10 cellular contexts compared by ENCODE assay signal in genomic region chr5:154478224-154478565, GRCh38. TPM values are rescaled to one million over a fixed set of nuclear protein-coding genes. Genes with fewer than 3 reads are reported as not detected.
DNase-seq lines count a peak whose midpoint lies in the region; ATAC-seq and TF ChIP-seq lines count a peak whose summit lies in the region.
"Had no signal": no experiment of that assay in that cellular context is flagged by ENCODE, and none has a peak within 500 bp of the region (broad histone marks: within the 10 kb centered on the region; RNA-seq: fewer than 3 reads in every experiment).

HAND1 (minus strand) TSS chr5:154478227; CDS start chr5:154478008, 219 bp downstream.

- H3K9me2 ChIP-seq in SK-N-SH: no peaks in the 10 kb centered on the region

- peak within 1 kb of the TSS in 1 of 2 experiments; percentile 96; a peak in 2 of 4 replicates for H3K27ac ChIP-seq in SK-N-SH (ENCODE audit: low read depth in 2 of 2, low read length in 1 of 2)
- H3K27ac ChIP-seq in heart right ventricle: peak within 1 kb of the TSS; percentile 13 to 86 (median 76)
- H3K27ac ChIP-seq: C4-2B had no signal

- peaks cover 0 to 2% of the 10 kb centered on the region in 2 experiments for H3K36me3 ChIP-seq in SK-N-SH (replicated peaks in 1 of 2; ENCODE audit: control insufficient read depth in 1 of 2, insufficient read depth in 2 of 2, low read length in 1 of 2)
- H3K36me3 ChIP-seq in heart right ventricle: no peaks in the 10 kb centered on the region
- no peaks in the 10 kb centered on the region for H3K36me3 ChIP-seq in skeletal muscle satellite cell (ENCODE audit: insufficient read depth, low read length)

- peaks cover 18% of the 10 kb centered on the region for H3K4me1 Mint-ChIP-seq in T-helper 2 cell treated with Interferon-gamma antibody and Interleukin-4, amounts not matched to agents 5 μg/mL and 100 μg/mL, for 36 hours (ENCODE audit: low read depth)

- CTCF ChIA-PET in SK-N-SH (lab: Yijun Ruan, JAX): interaction anchor here (1.4 to 14.6 kb wide), 4 partner anchors 10 to 131 kb away, joined by 4 to 295 read pairs (median 10); no protein-coding TSS in a partner anchor

- peaks cover 87% of the 10 kb centered on the region for H3K27me3 Mint-ChIP-seq in T-helper 2 cell treated with Interferon-gamma antibody and Interleukin-4, amounts not matched to agents 5 μg/mL and 100 μg/mL, for 36 hours (ENCODE audit: low read depth)

- H4K20me1 ChIP-seq in SK-N-SH (ENCODE audit: insufficient read depth): no peaks in the 10 kb centered on the region

- 0 out of 2 replicates have a peak, but pooled peaks have one; percentile 24 for TF ChIP-seq RAD21 in SK-N-SH (IDR thresholded peaks at IDR 0.05; ENCODE audit: low read length)

- H3K27me3 ChIP-seq in SK-N-SH (ENCODE audit: insufficient read depth): peaks cover 94% of the 10 kb centered on the region
- H3K27me3 ChIP-seq in heart right ventricle: peaks cover 33 to 100% (median 100%) of the 10 kb centered on the region in 7 donors
- peaks cover 99% of the 10 kb centered on the region for H3K27me3 ChIP-seq in skeletal muscle satellite cell (ENCODE audit: control insufficient read depth, insufficient read depth, low read length)

- TF ChIP-seq CTCF in SK-N-SH (IDR thresholded peaks at IDR 0.05): no peak
- TF ChIP-seq CTCF in heart right ventricle (IDR thresholded peaks at IDR 0.05): no peak

- H3K4me3 Mint-ChIP-seq in T-helper 2 cell treated with Interferon-gamma antibody and Interleukin-4, amounts not matched to agents 5 μg/mL and 100 μg/mL, for 36 hours: peak within 1 kb of the TSS; percentile 57

- intact Hi-C loops in heart right ventricle (cut with DNase I): loop anchor here in 1 of 10 donors (10.0 kb wide), 1 partner anchor 377 kb away; the partner anchor contains the start of genes CNOT8 and FAXDC2

- H3K9ac ChIP-seq in SK-N-SH (no peak within 1 kb of the TSS), skeletal muscle satellite cell (ENCODE audit: low read depth, low read length) (no peak within 1 kb of the TSS)

- peak within 1 kb of the TSS; percentile 83 for H3K27ac Mint-ChIP-seq in T-helper 2 cell treated with Interferon-gamma antibody and Interleukin-4, amounts not matched to agents 5 μg/mL and 100 μg/mL, for 36 hours

- WGBS in SK-N-SH (ENCODE audit: low lambda C conversion rate): under 1% methylated on average over 19 of the region's 20 CpGs
- 1 to 3% methylated on average over 20 of the region's 20 CpGs for WGBS in heart right ventricle, 2 donors

- peak within 1 kb of the TSS; percentile 79 for H3K4me2 ChIP-seq in SK-N-SH
- peak within 1 kb of the TSS; percentile 69 for H3K4me2 ChIP-seq in skeletal muscle satellite cell (ENCODE audit: low read length)

- peak; percentile 79 to 95 (median 92) for ATAC-seq in heart right ventricle
- no peak for ATAC-seq in HG02970 (IDR thresholded peaks at IDR 0.05; ENCODE audit: low FRiP score, unreplicated experiment)
- ATAC-seq in GM21360 (IDR thresholded peaks at IDR 0.05; ENCODE audit: unreplicated experiment): no peak

- peaks cover 0 to 46% of the 10 kb centered on the region in 2 experiments; a peak in 1 of 4 replicates for H3K4me1 ChIP-seq in SK-N-SH (ENCODE audit: control insufficient read depth in 1 of 2, insufficient read depth in 2 of 2, low read depth in 1 of 2, low read length in 1 of 2)
- peaks cover 18 to 75% (median 56%) of the 10 kb centered on the region in 9 donors for H3K4me1 ChIP-seq in heart right ventricle
- H3K4me1 ChIP-seq in skeletal muscle satellite cell (ENCODE audit: control insufficient read depth, insufficient read depth, low read length): peaks cover 12% of the 10 kb centered on the region

- DNase-seq in T-helper 2 cell treated with Interferon-gamma antibody and Interleukin-4, amounts not matched to agents 5 μg/mL and 100 μg/mL, for 36 hours (ENCODE audit: low spot score): no peak
- DNase-seq in T-helper 2 cell: no peak
- DNase-seq in SK-N-SH: peak; percentile 99
- peak; percentile 72 to 81 for DNase-seq in heart right ventricle
- no peak for DNase-seq in NCI-H2171 (lab: John Stamatoyannopoulos, UW)

- H3K4me3 ChIP-seq in SK-N-SH (ENCODE audit: low read depth in 2 of 2, low read length in 1 of 2): peak within 1 kb of the TSS; percentile 60 to 74
- H3K4me3 ChIP-seq in heart right ventricle: peak within 1 kb of the TSS; percentile 46 to 65 (median 59)
- peak within 1 kb of the TSS; percentile 52 for H3K4me3 ChIP-seq in skeletal muscle satellite cell (ENCODE audit: low read length)

- H3K9me3 ChIP-seq in SK-N-SH (no peaks in the 10 kb centered on the region), heart right ventricle (no peaks in the 10 kb centered on the region), skeletal muscle satellite cell (replicated peaks; ENCODE audit: low read length) (no peaks in the 10 kb centered on the region)

- POLR2A ChIA-PET in SK-N-SH (lab: Yijun Ruan, JAX): interaction anchor here (0.7 to 4.1 kb wide), 14 partner anchors 8 to 128 kb away, joined by 3 to 59 read pairs (median 4); no protein-coding TSS in a partner anchor

- no peaks in the 10 kb centered on the region for H3K79me2 ChIP-seq in SK-N-SH (ENCODE audit: insufficient read depth)

- H3K9me3 Mint-ChIP-seq in T-helper 2 cell treated with Interferon-gamma antibody and Interleukin-4, amounts not matched to agents 5 μg/mL and 100 μg/mL, for 36 hours: no peaks in the 10 kb centered on the region

- H2AFZ ChIP-seq in SK-N-SH (ENCODE audit: low read depth): peak within 1 kb of the TSS; percentile 46; the same call in 1 of the 2 replicates

- TF ChIP-seq EP300 in SK-N-SH (IDR thresholded peaks at IDR 0.05; ENCODE audit: borderline replicate concordance in 1 of 2, low read depth in 1 of 2, low read length in 1 of 2): no peak; a peak in 1 of 4 replicates

- no peaks in the 10 kb centered on the region for H3F3A ChIP-seq in SK-N-SH (replicated peaks; ENCODE audit: insufficient read depth)

- peaks cover 4% of the 10 kb centered on the region for H3K36me3 Mint-ChIP-seq in T-helper 2 cell treated with Interferon-gamma antibody and Interleukin-4, amounts not matched to agents 5 μg/mL and 100 μg/mL, for 36 hours (ENCODE audit: low read depth)

TF ChIP-seq in SK-N-SH, 30 proteins besides CTCF, POLR2A, EP300 and RAD21 (continues in another document):
- TF ChIP-seq IRF3 (IDR thresholded peaks at IDR 0.05; ENCODE audit: low read depth, low read length) (no peak), NRF1 (IDR thresholded peaks at IDR 0.05; ENCODE audit: low read depth, low read length) (no peak), REST (IDR thresholded peaks at IDR 0.05; ENCODE audit: low read depth, low read length) (no peak), GABPA (IDR thresholded peaks at IDR 0.05; ENCODE audit: low read depth) (no peak), MAX (IDR thresholded peaks at IDR 0.05; ENCODE audit: low read depth) (no peak), CHD2 (IDR thresholded peaks at IDR 0.05; ENCODE audit: low read length, partially characterized antibody) (no peak), MEF2A (IDR thresholded peaks at IDR 0.05; ENCODE audit: borderline replicate concordance, low read depth) (no peak), SMC3 (IDR thresholded peaks at IDR 0.05; ENCODE audit: low read depth, low read length) (no peak; the same call in 1 of the 2 replicates), RXRA (IDR thresholded peaks at IDR 0.05; ENCODE audit: borderline replicate concordance, low read depth) (no peak), FOXM1 (IDR thresholded peaks at IDR 0.05; ENCODE audit: low read depth) (no peak), FOSL2 (IDR thresholded peaks at IDR 0.05; ENCODE audit: borderline replicate concordance, low read depth) (no peak), GATA2 (CRISPR knock-in tag; IDR thresholded peaks at IDR 0.05) (no peak), RFX5 (IDR thresholded peaks at IDR 0.05; ENCODE audit: low read length) (no peak)

RNA-seq across cellular contexts. Expression of gene HAND1, which starts in this region (rescaled TPM):
- polyA plus RNA-seq in SK-N-SH (2012; rRNA removed) (1.1 and 2.6 TPM in 2 replicates), heart right ventricle (10 to 100 TPM; 16.8 to 18.4 TPM)
- 2.0 and 4.0 TPM in 2 replicates for polyA plus RNA-seq in SK-N-SH (2012; cell fraction: cytosol; rRNA removed)
- polyA plus RNA-seq in SK-N-SH (2012; cell fraction: nucleus; rRNA removed): 0.76 and 2.2 TPM in 2 replicates
- total RNA-seq in heart right ventricle: 10 to 100 TPM; 22.2 to 33.0 (median 24.8) TPM
- under 0.01 TPM in 1 of 2 replicates, not detected in the other for total RNA-seq in skeletal muscle satellite cell (2012; rRNA removed)
- total RNA-seq: T-helper 2 cell treated with Interferon-gamma antibody and Interleukin-4, amounts not matched to agents 100 ng/mL and 5 ng/mL, for 36 hours had no signal

Comparison
In these comparisons a context has a peak if more than half of its experiments do, and no peak if none do; other contexts are left out.
1. DNase-seq: peak in SK-N-SH (single experiment) and heart right ventricle (2 of 2); none in T-helper 2 cell treated with Interferon-gamma antibody and Interleukin-4, amounts not matched to agents 5 μg/mL and 100 μg/mL, for 36 hours (single experiment), T-helper 2 cell (0 of 5) and NCI-H2171 (single experiment).
2. ATAC-seq: peak in heart right ventricle (8 of 8); none in HG02970 (single experiment) and GM21360 (single experiment).
3. Peak in every context shown above with its lines, with median percentiles within 50 percentile points of each other: H3K4me3 ChIP-seq.